ENCODE assay signal across 10 cellular contexts in genomic region chr19:19201697-19202630, GRCh38. TPM values are rescaled to one million over a fixed set of nuclear protein-coding genes. Genes with fewer than 3 reads are reported as not detected.
DNase-seq lines count a peak whose midpoint lies in the region; ATAC-seq, FAIRE-seq and TF ChIP-seq lines count a peak whose summit lies in the region.
"Had no signal": no experiment of that assay in that cellular context is flagged by ENCODE, and none has a peak within 500 bp of the region (broad histone marks: within the 10 kb centered on the region; RNA-seq: fewer than 3 reads in every experiment).

No MANE protein-coding gene starts in this region.

- no peak for FAIRE-seq in endothelial cell of umbilical vein (lab: Jason Lieb, UNC)
- no peak for FAIRE-seq in pancreas (lab: Jason Lieb, UNC)

- CTCF ChIA-PET in Calu3 (lab: Charles Lee) (interaction anchor here (0.5 to 1.3 kb wide), 2 partner anchors 9 to 32 kb away, joined by 3 read pairs; partner anchors contain the start of gene MEF2B), OCI-LY7 (lab: Charles Lee; ENCODE audit: unreplicated experiment) (interaction anchor here (1.5 kb wide), 1 partner anchor 9 kb away, joined by 7 read pairs; no protein-coding TSS in a partner anchor), endothelial cell of umbilical vein (lab: Charles Lee) (interaction anchor here (1.3 to 2.0 kb wide), 2 partner anchors 10 to 289 kb away, joined by 3 to 13 read pairs; partner anchors contain the start of genes BORCS8 and RFXANK)

- H3K9me2 ChIP-seq in OCI-LY7 (ENCODE audit: insufficient read depth, low read length) = no peaks in the 10 kb centered on the region

- H3K79me2 ChIP-seq in OCI-LY7 (ENCODE audit: insufficient read depth, low read depth, low read length) = peaks cover 20% of the 10 kb centered on the region; the same call in 1 of the 2 replicates
- peaks cover 12% of the 10 kb centered on the region for H3K79me2 ChIP-seq in endothelial cell of umbilical vein (ENCODE audit: control insufficient read depth, insufficient read depth, low read length)

- H3K36me3 Mint-ChIP-seq in Calu3 (ENCODE audit: insufficient read depth, unreplicated experiment) = peaks cover 36% of the 10 kb centered on the region

- H3K4me3 ChIP-seq in OCI-LY7 (ENCODE audit: low read depth, low read length, poor library complexity, severe bottlenecking) (peak overlapping the region; percentile 92), endothelial cell of umbilical vein (replicated peaks in 1 of 3; ENCODE audit: insufficient read depth in 1 of 3, low read depth in 1 of 3, low read length in 3 of 3) (peak overlapping the region in 1 of 3 experiments; percentile 59), pancreas (peak overlapping the region; percentile 51 to 73 (median 58))

- DNase-seq in Calu3 (no peak), OCI-LY7 (ENCODE audit: low spot score) (peak; percentile 24), endothelial cell of umbilical vein (ENCODE audit: low read depth, low spot score) (no peak), pancreas (no peak), NCI-H748 (lab: John Stamatoyannopoulos, UW; ENCODE audit: unreplicated experiment) (no peak), NCI-H1694 treated with DMSO at 0.1 percent for 48 hours (lab: John Stamatoyannopoulos, UW) (no peak), SHP77 (lab: John Stamatoyannopoulos, UW) (no peak)
- DNase-seq: central memory CD4-positive, alpha-beta T cell; stimulated activated CD4-positive, alpha-beta T cell treated with anti-CD3 and anti-CD28 coated beads, Interleukin-1b, Interleukin-23, amount 100 ng/mL, for 48 hours had no signal

- H4K20me1 ChIP-seq in OCI-LY7 (ENCODE audit: insufficient read depth, low read length) (no peaks in the 10 kb centered on the region), endothelial cell of umbilical vein (replicated peaks; ENCODE audit: control insufficient read depth, extremely low read depth, insufficient read depth, low read length) (no peaks in the 10 kb centered on the region)

- no peak overlapping the region for H3K9ac ChIP-seq in endothelial cell of umbilical vein (replicated peaks; ENCODE audit: extremely low read depth, insufficient read depth, low read length)

- H3K9me3 ChIP-seq in OCI-LY7 (ENCODE audit: low read length) (no peaks in the 10 kb centered on the region), endothelial cell of umbilical vein (replicated peaks; ENCODE audit: control insufficient read depth, insufficient read depth, low read length) (no peaks in the 10 kb centered on the region), pancreas (no peaks in the 10 kb centered on the region)

- H3K4me1 Mint-ChIP-seq in Calu3 (ENCODE audit: low read depth, unreplicated experiment) = no peaks in the 10 kb centered on the region

- H3K4me1 ChIP-seq in OCI-LY7 (ENCODE audit: insufficient read depth, low read length, poor library complexity, severe bottlenecking) (peaks cover 21% of the 10 kb centered on the region), endothelial cell of umbilical vein (ENCODE audit: control insufficient read depth, extremely low read depth, insufficient read depth, low read length) (peaks cover 6% of the 10 kb centered on the region), pancreas (peaks cover 0 to 7% (median 5%) of the 10 kb centered on the region in 3 donors)

- POLR2A ChIA-PET in OCI-LY7 (lab: Charles Lee) (interaction anchor here (0.6 to 3.8 kb wide), 3 partner anchors 10 to 120 kb away, joined by 3 to 24 read pairs (median 4); partner anchors contain the start of genes BORCS8 and RFXANK), endothelial cell of umbilical vein (lab: Charles Lee) (no interaction called here)

- peak overlapping the region; percentile 82 for H3K4me3 Mint-ChIP-seq in Calu3 (ENCODE audit: low read depth, unreplicated experiment)

- BruUV-seq in Calu3 (replicated peaks; lab: Mats Ljungman, UMichigan) (no TSS peak), OCI-LY7 (replicated peaks; lab: Mats Ljungman, UMichigan) (TSS peak; percentile 37), endothelial cell of umbilical vein (replicated peaks; lab: Mats Ljungman, UMichigan) (no TSS peak)

- H3K9me3 Mint-ChIP-seq in Calu3 (ENCODE audit: low read depth, unreplicated experiment) = no peaks in the 10 kb centered on the region

- no peaks in the 10 kb centered on the region for H3K9me1 ChIP-seq in endothelial cell of umbilical vein (replicated peaks; ENCODE audit: control insufficient read depth, extremely low read depth, insufficient read depth, low read length)

- no peak for TF ChIP-seq POLR2A in endothelial cell of umbilical vein (IDR thresholded peaks at IDR 0.05; ENCODE audit: low read depth, low read length)

- no peaks in the 10 kb centered on the region for H3K27me3 ChIP-seq in endothelial cell of umbilical vein (ENCODE audit: control insufficient read depth in 2 of 2, insufficient read depth in 2 of 2, low read length in 2 of 2)
- H3K27me3 ChIP-seq in pancreas = no peaks in the 10 kb centered on the region

- H3K4me2 ChIP-seq in OCI-LY7 (ENCODE audit: low read length) (peak overlapping the region; percentile 86), endothelial cell of umbilical vein (ENCODE audit: insufficient read depth, low read length) (peak overlapping the region; percentile 80)

- H3K36me3 ChIP-seq in OCI-LY7 (ENCODE audit: insufficient read depth, low read length) (peaks cover 51% of the 10 kb centered on the region), endothelial cell of umbilical vein (ENCODE audit: control insufficient read depth in 2 of 2, extremely low read depth in 1 of 2, insufficient read depth in 2 of 2, low read length in 2 of 2) (peaks cover 9 to 22% of the 10 kb centered on the region in 2 experiments), pancreas (no peaks in the 10 kb centered on the region)

- H3K27ac ChIP-seq in OCI-LY7 (ENCODE audit: low read depth, low read length, poor library complexity, severe bottlenecking) (peak overlapping the region; percentile 57), endothelial cell of umbilical vein (ENCODE audit: insufficient read depth, low read depth, low read length) (no peak overlapping the region), pancreas (no peak overlapping the region)

- TF ChIP-seq CTCF in Calu3 (IDR thresholded peaks at IDR 0.05; ENCODE audit: unreplicated experiment) (no peak), OCI-LY7 (conservative IDR thresholded peaks at IDR 0.05; ENCODE audit: low read length) (no peak), endothelial cell of umbilical vein (IDR thresholded peaks at IDR 0.05; ENCODE audit: extremely low read depth in 1 of 2, insufficient read depth in 1 of 2, low read depth in 1 of 2, low read length in 2 of 2) (no peak), pancreas (IDR thresholded peaks at IDR 0.05) (no peak)

- intact Hi-C loops in Calu3 (cut with micrococcal nuclease; ENCODE audit: unreplicated experiment) (no loop called here), OCI-LY7 (cut with micrococcal nuclease; ENCODE audit: unreplicated experiment) (loop anchor here (10.0 kb wide), 1 partner anchor 123 kb away; the partner anchor contains the start of genes MAU2 and SUGP1), endothelial cell of umbilical vein (cut with micrococcal nuclease) (no loop called here), pancreas (cut with DNase I) (no loop called here)

- WGBS in pancreas, 2 donors = 73 to 78% methylated on average over 19 of the region's 19 CpGs

- no peak for ATAC-seq in pancreas
- ATAC-seq in HG03432 (IDR thresholded peaks at IDR 0.05; ENCODE audit: unreplicated experiment) = no peak

- dilution Hi-C loops in endothelial cell of umbilical vein (cut with MboI; ENCODE audit: extremely low pct_ligation_motif_present, low sequenced_read_pairs) = no loop called here

- H3K27me3 Mint-ChIP-seq in Calu3 (ENCODE audit: unreplicated experiment) = peaks cover 10% of the 10 kb centered on the region

- H3K27ac Mint-ChIP-seq in Calu3 (ENCODE audit: unreplicated experiment) = peak overlapping the region; percentile 47

- no peak overlapping the region for H2AFZ ChIP-seq in OCI-LY7 (ENCODE audit: low read length)
- no peak overlapping the region for H2AFZ ChIP-seq in endothelial cell of umbilical vein (ENCODE audit: low read depth, low read length)

RNA-seq across cellular contexts. Expression of gene NR2C2AP, which starts 1.2 kb away (rescaled TPM):
- 20.6 and 23.2 TPM in 2 replicates for total RNA-seq in Calu3 (2022)
- total RNA-seq in OCI-LY7 (2014; rRNA removed; shearing (Covaris generic)) = 28.6 and 29.7 TPM in 2 replicates
- total RNA-seq in OCI-LY7 (2022) = 21.2 and 27.3 TPM in 2 replicates
- 16.6 and 17.5 TPM in 2 replicates for total RNA-seq in endothelial cell of umbilical vein
- polyA plus RNA-seq in endothelial cell of umbilical vein = 11.9 and 13.4 TPM in 2 replicates
- polyA plus RNA-seq in endothelial cell of umbilical vein (2011; cell fraction: cytosol; rRNA removed) = 15.6 and 18.1 TPM in 2 replicates
- 11.0 and 12.6 TPM in 2 replicates for polyA plus RNA-seq in endothelial cell of umbilical vein (2011; cell fraction: nucleus; rRNA removed)
- 12.9 and 13.6 TPM in 2 replicates for polyA plus RNA-seq in endothelial cell of umbilical vein (2012)
- 6.9 and 8.3 TPM in 2 replicates for polyA minus RNA-seq in endothelial cell of umbilical vein
- 8.1 TPM for polyA minus RNA-seq in endothelial cell of umbilical vein (2011; cell fraction: cytosol; rRNA and poly(A)+ RNA removed)
- polyA minus RNA-seq in endothelial cell of umbilical vein (2011; cell fraction: nucleus; rRNA and poly(A)+ RNA removed) = 2.5 and 2.8 TPM in 2 replicates
- total RNA-seq in pancreas = 1 to 10 TPM; 6.8 to 9.8 (median 8.3) TPM
- polyA plus RNA-seq in pancreas = 10 to 100 TPM; 15.7 to 19.1 TPM

RNA-seq across cellular contexts. Expression of gene NCAN, which starts 9.8 kb away (rescaled TPM):
- total RNA-seq in Calu3 (2022) (not detected in 2 replicates), OCI-LY7 (2022) (not detected in 2 replicates), endothelial cell of umbilical vein (not detected in 2 replicates), pancreas (under 1 TPM in 3 of 6 donors, not detected in 3; 0.04 to 0.13 (median 0.06) TPM)
- not detected in 2 replicates for total RNA-seq in OCI-LY7 (2014; rRNA removed; shearing (Covaris generic))
- polyA plus RNA-seq in endothelial cell of umbilical vein (not detected in 2 replicates), pancreas (under 1 TPM; 0.04 to 0.12 TPM)
- not detected in 2 replicates for polyA plus RNA-seq in endothelial cell of umbilical vein (2011; cell fraction: cytosol; rRNA removed)
- polyA plus RNA-seq in endothelial cell of umbilical vein (2011; cell fraction: nucleus; rRNA removed) = not detected in 2 replicates
- polyA plus RNA-seq in endothelial cell of umbilical vein (2012) = not detected in 2 replicates
- not detected in 2 replicates for polyA minus RNA-seq in endothelial cell of umbilical vein
- not detected for polyA minus RNA-seq in endothelial cell of umbilical vein (2011; cell fraction: cytosol; rRNA and poly(A)+ RNA removed)
- polyA minus RNA-seq in endothelial cell of umbilical vein (2011; cell fraction: nucleus; rRNA and poly(A)+ RNA removed) = not detected in 2 replicates

RNA-seq across cellular contexts. Expression of gene RFXANK, which starts 9.9 kb away (rescaled TPM):
- 63.2 and 66.5 TPM in 2 replicates for total RNA-seq in Calu3 (2022)
- total RNA-seq in OCI-LY7 (2014; rRNA removed; shearing (Covaris generic)) = 103 and 105 TPM in 2 replicates
- 114 and 115 TPM in 2 replicates for total RNA-seq in OCI-LY7 (2022)
- total RNA-seq in endothelial cell of umbilical vein = 105 and 118 TPM in 2 replicates
- polyA plus RNA-seq in endothelial cell of umbilical vein = 124 and 146 TPM in 2 replicates
- polyA plus RNA-seq in endothelial cell of umbilical vein (2011; cell fraction: cytosol; rRNA removed) = 72.0 and 99.3 TPM in 2 replicates
- polyA plus RNA-seq in endothelial cell of umbilical vein (2011; cell fraction: nucleus; rRNA removed) = 138 and 160 TPM in 2 replicates
- 129 and 136 TPM in 2 replicates for polyA plus RNA-seq in endothelial cell of umbilical vein (2012)
- polyA minus RNA-seq in endothelial cell of umbilical vein = 49.7 and 66.9 TPM in 2 replicates
- 47.1 TPM for polyA minus RNA-seq in endothelial cell of umbilical vein (2011; cell fraction: cytosol; rRNA and poly(A)+ RNA removed)
- polyA minus RNA-seq in endothelial cell of umbilical vein (2011; cell fraction: nucleus; rRNA and poly(A)+ RNA removed) = 33.6 and 44.3 TPM in 2 replicates
- 10 to 100 TPM; 21.0 to 40.4 (median 30.8) TPM for total RNA-seq in pancreas
- 100 to 1,000 TPM in 1 of 2 donors, 10 to 100 TPM in 1; 83.1 to 111 TPM for polyA plus RNA-seq in pancreas

RNA-seq across cellular contexts. Expression of gene BORCS8, which starts 10.0 kb away (rescaled TPM):
- total RNA-seq in Calu3 (2022) (24.0 and 26.3 TPM in 2 replicates), OCI-LY7 (2022) (35.2 and 40.2 TPM in 2 replicates), endothelial cell of umbilical vein (35.6 and 45.8 TPM in 2 replicates), pancreas (10 to 100 TPM in 4 of 6 donors, 1 to 10 TPM in 2; 7.2 to 13.7 (median 10.3) TPM)
- 31.0 and 39.8 TPM in 2 replicates for total RNA-seq in OCI-LY7 (2014; rRNA removed; shearing (Covaris generic))
- polyA plus RNA-seq in endothelial cell of umbilical vein (37.4 and 49.7 TPM in 2 replicates), pancreas (10 to 100 TPM; 25.9 to 28.9 TPM)
- 30.4 and 34.0 TPM in 2 replicates for polyA plus RNA-seq in endothelial cell of umbilical vein (2011; cell fraction: cytosol; rRNA removed)
- 27.2 and 27.9 TPM in 2 replicates for polyA plus RNA-seq in endothelial cell of umbilical vein (2011; cell fraction: nucleus; rRNA removed)
- polyA plus RNA-seq in endothelial cell of umbilical vein (2012) = 23.4 and 24.3 TPM in 2 replicates
- 28.2 and 29.3 TPM in 2 replicates for polyA minus RNA-seq in endothelial cell of umbilical vein
- 7.0 TPM for polyA minus RNA-seq in endothelial cell of umbilical vein (2011; cell fraction: cytosol; rRNA and poly(A)+ RNA removed)
- polyA minus RNA-seq in endothelial cell of umbilical vein (2011; cell fraction: nucleus; rRNA and poly(A)+ RNA removed) = 11.6 and 18.9 TPM in 2 replicates

RNA-seq across cellular contexts. Expression of gene MEF2B, which starts 31.9 kb away (rescaled TPM):
- total RNA-seq in Calu3 (2022) = 1.7 and 2.3 TPM in 2 replicates
- 175 and 201 TPM in 2 replicates for total RNA-seq in OCI-LY7 (2014; rRNA removed; shearing (Covaris generic))
- total RNA-seq in OCI-LY7 (2022) = 295 and 304 TPM in 2 replicates
- 1.2 and 1.3 TPM in 2 replicates for total RNA-seq in endothelial cell of umbilical vein
- 0.52 and 0.65 TPM in 2 replicates for polyA plus RNA-seq in endothelial cell of umbilical vein
- 0.21 and 0.49 TPM in 2 replicates for polyA plus RNA-seq in endothelial cell of umbilical vein (2011; cell fraction: cytosol; rRNA removed)
- polyA plus RNA-seq in endothelial cell of umbilical vein (2011; cell fraction: nucleus; rRNA removed) = 1.4 and 1.7 TPM in 2 replicates
- polyA plus RNA-seq in endothelial cell of umbilical vein (2012) = 0.48 and 0.86 TPM in 2 replicates
- not detected in 2 replicates for polyA minus RNA-seq in endothelial cell of umbilical vein
- polyA minus RNA-seq in endothelial cell of umbilical vein (2011; cell fraction: cytosol; rRNA and poly(A)+ RNA removed) = not detected
- 1.8 TPM in 1 of 2 replicates, not detected in the other for polyA minus RNA-seq in endothelial cell of umbilical vein (2011; cell fraction: nucleus; rRNA and poly(A)+ RNA removed)
- 1 to 10 TPM in 2 of 6 donors, under 1 TPM in 4; 0.34 to 1.5 (median 0.89) TPM for total RNA-seq in pancreas
- 1 to 10 TPM; 1.7 to 2.8 TPM for polyA plus RNA-seq in pancreas
